Comparison of ENCODE assay signal across 14 cellular contexts in the genomic region with DNA sequence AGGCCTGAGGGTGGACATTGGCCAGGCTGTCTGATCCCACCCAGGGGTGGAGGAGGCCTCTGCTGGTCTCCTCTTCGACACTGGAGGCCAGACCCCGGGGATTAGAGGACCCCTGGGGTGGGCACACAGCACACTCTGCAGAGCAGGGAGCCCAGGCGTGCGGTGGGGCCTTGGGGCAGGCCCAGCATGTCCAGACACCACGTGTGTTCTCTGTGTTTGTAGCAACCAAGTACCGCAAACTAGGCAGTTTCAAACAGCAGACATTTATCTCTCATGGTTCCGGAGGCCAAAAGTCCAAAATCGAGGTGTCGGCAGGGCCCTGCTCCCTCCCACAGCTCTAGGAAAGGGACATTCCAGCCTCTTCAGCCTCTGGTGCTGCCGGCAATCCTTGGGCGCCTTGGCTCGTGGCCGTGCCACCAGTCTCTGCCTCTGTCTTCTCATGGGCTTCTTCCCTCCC. TPM values are rescaled to one million over a fixed set of nuclear protein-coding genes. Genes with fewer than 3 reads are reported as not detected.
A peak's percentile ranks its signal among the peaks of the same experiment; 100 is the strongest.
DNase-seq lines count a peak whose midpoint lies in the region; ATAC-seq, FAIRE-seq and TF ChIP-seq lines count a peak whose summit lies in the region.
"Had no signal": no experiment of that assay in that cellular context is flagged by ENCODE, and none has a peak within 500 bp of the region (broad histone marks: within the 10 kb centered on the region; RNA-seq: fewer than 3 reads in every experiment).

No MANE protein-coding gene starts in this region.

- CTCF ChIA-PET in A549 (lab: Yijun Ruan, JAX) = interaction anchor here (1.0 kb wide), 1 partner anchor 27 kb away, joined by 3 read pairs; no protein-coding TSS in a partner anchor

- intact Hi-C loops in CD14-positive monocyte (cut with micrococcal nuclease) = loop anchor here in 1 of 2 donors (2.0 to 5.0 kb wide), 2 partner anchors 15 to 35 kb away; no protein-coding TSS in a partner anchor
- intact Hi-C loops in natural killer cell (cut with micrococcal nuclease) = no loop called here

- H3K36me3 Mint-ChIP-seq in CD14-positive monocyte = peaks cover 4 to 7% of the 10 kb centered on the region in 2 donors
- no peaks in the 10 kb centered on the region for H3K36me3 Mint-ChIP-seq in activated naive CD8-positive, alpha-beta T cell treated with anti-CD3 and anti-CD28 coated beads, Interleukin-2, amount 50 U/mL, for 24 hours (ENCODE audit: low read depth)
- no peaks in the 10 kb centered on the region for H3K36me3 Mint-ChIP-seq in natural killer cell

- peaks cover 7% of the 10 kb centered on the region; the same call in 1 of the 3 replicates for H3K4me1 ChIP-seq in A549
- H3K4me1 ChIP-seq: prostate gland had no signal

- TF ChIP-seq EP300 in A549 (IDR thresholded peaks at IDR 0.05) = no peak

- H3K4me3 Mint-ChIP-seq in CD14-positive monocyte (peak overlapping the region; percentile 42 to 78), natural killer cell (peak overlapping the region; percentile 63)
- H3K4me3 Mint-ChIP-seq in activated naive CD8-positive, alpha-beta T cell treated with anti-CD3 and anti-CD28 coated beads, Interleukin-2, amount 50 U/mL, for 24 hours = peak overlapping the region; percentile 8

- no peak for TF ChIP-seq POLR2A in A549 (IDR thresholded peaks at IDR 0.05; ENCODE audit: low read length)

- H3K9me3 Mint-ChIP-seq in CD14-positive monocyte = peaks cover 1 to 18% (median 4%) of the 10 kb centered on the region in 7 donors
- H3K9me3 Mint-ChIP-seq in activated naive CD8-positive, alpha-beta T cell treated with anti-CD3 and anti-CD28 coated beads, Interleukin-2, amount 50 U/mL, for 24 hours = no peaks in the 10 kb centered on the region
- no peaks in the 10 kb centered on the region for H3K9me3 Mint-ChIP-seq in natural killer cell

- FAIRE-seq in A549 (lab: Jason Lieb, UNC) = no peak

- 86% methylated on average over 7 of the region's 13 CpGs for WGBS in A549 (ENCODE audit: missing lambda C conversion rate)

- H3K27ac Mint-ChIP-seq in CD14-positive monocyte (no peak overlapping the region), natural killer cell (no peak overlapping the region)
- no peak overlapping the region for H3K27ac Mint-ChIP-seq in activated naive CD8-positive, alpha-beta T cell treated with anti-CD3 and anti-CD28 coated beads, Interleukin-2, amount 50 U/mL, for 24 hours

- H3K9me3 ChIP-seq in A549 = no peaks in the 10 kb centered on the region
- H3K9me3 ChIP-seq: prostate gland, thoracic aorta had no signal

- no peak overlapping the region; a peak in 1 of 6 replicates for H3K27ac ChIP-seq in A549
- H3K27ac ChIP-seq: cardiac muscle cell, prostate gland, thoracic aorta had no signal

- H3K4me2 ChIP-seq in A549 = peak overlapping the region; percentile 96; the same call in 2 of the 3 replicates

- ATAC-seq in A549 (no peak; a peak in 1 of 6 replicates), natural killer cell (no peak), GM19397 (IDR thresholded peaks at IDR 0.05; ENCODE audit: unreplicated experiment) (no peak), HG03342 (IDR thresholded peaks at IDR 0.05; ENCODE audit: unreplicated experiment) (no peak)
- no peak for ATAC-seq in activated naive CD8-positive, alpha-beta T cell treated with anti-CD3 and anti-CD28 coated beads, Interleukin-2, amount 50 U/mL, for 24 hours

- peaks cover 34 to 70% (median 39%) of the 10 kb centered on the region in 3 donors for H3K27me3 Mint-ChIP-seq in CD14-positive monocyte (ENCODE audit: low read depth in 3 of 3)
- H3K27me3 Mint-ChIP-seq in activated naive CD8-positive, alpha-beta T cell treated with anti-CD3 and anti-CD28 coated beads, Interleukin-2, amount 50 U/mL, for 24 hours = peaks cover 35% of the 10 kb centered on the region
- peaks cover 25 to 33% of the 10 kb centered on the region in 2 donors for H3K27me3 Mint-ChIP-seq in natural killer cell (ENCODE audit: low read depth in 2 of 2)

- H3K4me1 Mint-ChIP-seq in CD14-positive monocyte (peaks cover 28% of the 10 kb centered on the region), natural killer cell (peaks cover 0 to 14% of the 10 kb centered on the region in 2 donors)
- H3K4me1 Mint-ChIP-seq in activated naive CD8-positive, alpha-beta T cell treated with anti-CD3 and anti-CD28 coated beads, Interleukin-2, amount 50 U/mL, for 24 hours = peaks cover 5% of the 10 kb centered on the region

- TF ChIP-seq RAD21 in A549 (conservative IDR thresholded peaks at IDR 0.05 in 1 of 2, IDR thresholded peaks at IDR 0.05 in 1 of 2) = no peak

- no peak for TF ChIP-seq CTCF in A549 (IDR thresholded peaks at IDR 0.05)
- no peak for TF ChIP-seq CTCF in CD14-positive monocyte (IDR thresholded peaks at IDR 0.05)
- TF ChIP-seq CTCF in natural killer cell (IDR thresholded peaks at IDR 0.05) = no peak

- H3K4me3 ChIP-seq in A549 = no peak overlapping the region
- H3K4me3 ChIP-seq: cardiac muscle cell, thoracic aorta had no signal

- POLR2A ChIA-PET in A549 (lab: Yijun Ruan, JAX) = no interaction called here

- DNase-seq in A549 (ENCODE audit: low read depth in 1 of 2, low spot score in 1 of 2) (no peak), CD14-positive monocyte (ENCODE audit: low spot score) (no peak), natural killer cell (no peak), NOMO-1 treated with DMSO at 0.1 percent for 48 hours (lab: John Stamatoyannopoulos, UW; ENCODE audit: unreplicated experiment) (no peak)
- DNase-seq in activated naive CD8-positive, alpha-beta T cell treated with anti-CD3 and anti-CD28 coated beads, Interleukin-2, amount 50 U/mL, for 24 hours = no peak
- DNase-seq: activated CD4-positive, alpha-beta T cell treated with anti-CD3 and anti-CD28 coated beads for 4 hours; foreskin melanocyte; NCI-H187 treated with DMSO at 0.1 percent for 48 hours; NCI-H69 had no signal

TF ChIP-seq in A549, 52 proteins besides CTCF, POLR2A, EP300 and RAD21 (continues in another document):
- TF ChIP-seq, protein P1, sequence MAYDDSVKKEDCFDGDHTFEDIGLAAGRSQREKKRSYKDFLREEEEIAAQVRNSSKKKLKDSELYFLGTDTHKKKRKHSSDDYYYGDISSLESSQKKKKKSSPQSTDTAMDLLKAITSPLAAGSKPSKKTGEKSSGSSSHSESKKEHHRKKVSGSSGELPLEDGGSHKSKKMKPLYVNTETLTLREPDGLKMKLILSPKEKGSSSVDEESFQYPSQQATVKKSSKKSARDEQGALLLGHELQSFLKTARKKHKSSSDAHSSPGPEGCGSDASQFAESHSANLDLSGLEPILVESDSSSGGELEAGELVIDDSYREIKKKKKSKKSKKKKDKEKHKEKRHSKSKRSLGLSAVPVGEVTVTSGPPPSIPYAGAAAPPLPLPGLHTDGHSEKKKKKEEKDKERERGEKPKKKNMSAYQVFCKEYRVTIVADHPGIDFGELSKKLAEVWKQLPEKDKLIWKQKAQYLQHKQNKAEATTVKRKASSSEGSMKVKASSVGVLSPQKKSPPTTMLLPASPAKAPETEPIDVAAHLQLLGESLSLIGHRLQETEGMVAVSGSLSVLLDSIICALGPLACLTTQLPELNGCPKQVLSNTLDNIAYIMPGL (CRISPR knock-in tag; IDR thresholded peaks at IDR 0.05; ENCODE audit: borderline replicate concordance) = no peak
- no peak for TF ChIP-seq HOXA7 (CRISPR knock-in tag; IDR thresholded peaks at IDR 0.05)
- TF ChIP-seq NR3C1 (IDR thresholded peaks at IDR 0.05) = no peak
- TF ChIP-seq SREBF2 (IDR thresholded peaks at IDR 0.05) = no peak
- TF ChIP-seq, protein P2, sequence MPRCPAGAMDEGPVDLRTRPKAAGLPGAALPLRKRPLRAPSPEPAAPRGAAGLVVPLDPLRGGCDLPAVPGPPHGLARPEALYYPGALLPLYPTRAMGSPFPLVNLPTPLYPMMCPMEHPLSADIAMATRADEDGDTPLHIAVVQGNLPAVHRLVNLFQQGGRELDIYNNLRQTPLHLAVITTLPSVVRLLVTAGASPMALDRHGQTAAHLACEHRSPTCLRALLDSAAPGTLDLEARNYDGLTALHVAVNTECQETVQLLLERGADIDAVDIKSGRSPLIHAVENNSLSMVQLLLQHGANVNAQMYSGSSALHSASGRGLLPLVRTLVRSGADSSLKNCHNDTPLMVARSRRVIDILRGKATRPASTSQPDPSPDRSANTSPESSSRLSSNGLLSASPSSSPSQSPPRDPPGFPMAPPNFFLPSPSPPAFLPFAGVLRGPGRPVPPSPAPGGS (IDR thresholded peaks at IDR 0.05) = no peak
- no peak for TF ChIP-seq MAZ (IDR thresholded peaks at IDR 0.05; ENCODE audit: borderline replicate concordance, low read depth, low read length)
- no peak for TF ChIP-seq ZSCAN20 (CRISPR knock-in tag; IDR thresholded peaks at IDR 0.05)
- TF ChIP-seq, protein P3, sequence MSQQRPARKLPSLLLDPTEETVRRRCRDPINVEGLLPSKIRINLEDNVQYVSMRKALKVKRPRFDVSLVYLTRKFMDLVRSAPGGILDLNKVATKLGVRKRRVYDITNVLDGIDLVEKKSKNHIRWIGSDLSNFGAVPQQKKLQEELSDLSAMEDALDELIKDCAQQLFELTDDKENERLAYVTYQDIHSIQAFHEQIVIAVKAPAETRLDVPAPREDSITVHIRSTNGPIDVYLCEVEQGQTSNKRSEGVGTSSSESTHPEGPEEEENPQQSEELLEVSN (IDR thresholded peaks at IDR 0.05; ENCODE audit: borderline replicate concordance, low read depth) = no peak
- no peak for TF ChIP-seq CHD2 (IDR thresholded peaks at IDR 0.05; ENCODE audit: low read length, partially characterized antibody)

RNA-seq across cellular contexts. Expression of a gene that starts 1.5 kb away (rescaled TPM):
- polyA plus RNA-seq in A549 (2011; rRNA removed) (1.5 and 1.6 TPM in 2 replicates), A549 (2017; fragmentation: RNase III; extraction: RNeasy Plus Mini Kit Qiagen cat#74134 plus additional on column Dnase treatment) (3.9 to 4.4 TPM (median 4.3 TPM) in 3 replicates), CD14-positive monocyte (under 1 TPM in 1 of 2 donors, not detected in 1; 0.05 TPM)
- 4.9 and 6.5 TPM in 2 replicates for polyA plus RNA-seq in A549 (2012; cell fraction: cytosol; rRNA removed)
- polyA plus RNA-seq in A549 (2012; cell fraction: nucleus; rRNA removed) = 13.2 and 16.9 TPM in 2 replicates
- polyA minus RNA-seq in A549 (2011; rRNA and poly(A)+ RNA removed) = 0.33 and 1.4 TPM in 2 replicates
- total RNA-seq in natural killer cell = 1 to 10 TPM in 1 of 3 donors, under 1 TPM in 2; 0.16 to 3.4 (median 0.27) TPM

RNA-seq across cellular contexts. Expression of a gene that starts 13.7 kb away (rescaled TPM):
- polyA plus RNA-seq in A549 (2011; rRNA removed) (13.4 and 14.8 TPM in 2 replicates), A549 (2017; fragmentation: RNase III; extraction: RNeasy Plus Mini Kit Qiagen cat#74134 plus additional on column Dnase treatment) (28.2 to 30.9 TPM (median 30.4 TPM) in 3 replicates), CD14-positive monocyte (10 to 100 TPM; 34.5 to 39.3 TPM)
- polyA plus RNA-seq in A549 (2012; cell fraction: cytosol; rRNA removed) = 72.4 and 81.9 TPM in 2 replicates
- polyA plus RNA-seq in A549 (2012; cell fraction: nucleus; rRNA removed) = 220 and 320 TPM in 2 replicates
- polyA minus RNA-seq in A549 (2011; rRNA and poly(A)+ RNA removed) = 6.0 and 16.5 TPM in 2 replicates
- 100 to 1,000 TPM; 129 to 138 (median 132) TPM for total RNA-seq in natural killer cell

RNA-seq across cellular contexts. Expression of a gene that starts 28.8 kb away (rescaled TPM):
- polyA plus RNA-seq in A549 (2011; rRNA removed) (7.8 and 8.1 TPM in 2 replicates), A549 (2017; fragmentation: RNase III; extraction: RNeasy Plus Mini Kit Qiagen cat#74134 plus additional on column Dnase treatment) (11.3 to 14.7 TPM (median 13.7 TPM) in 3 replicates), CD14-positive monocyte (1 to 10 TPM; 2.7 to 8.7 TPM)
- polyA plus RNA-seq in A549 (2012; cell fraction: cytosol; rRNA removed) = 25.8 and 31.2 TPM in 2 replicates
- 128 and 152 TPM in 2 replicates for polyA plus RNA-seq in A549 (2012; cell fraction: nucleus; rRNA removed)
- polyA minus RNA-seq in A549 (2011; rRNA and poly(A)+ RNA removed) = 4.0 and 7.8 TPM in 2 replicates
- 10 to 100 TPM; 37.3 to 45.2 (median 37.6) TPM for total RNA-seq in natural killer cell

Comparison
In these comparisons a context has a peak if more than half of its experiments do, and no peak if none do; other contexts are left out.
1. H3K4me3 Mint-ChIP-seq: peak in every context shown above with its lines; median percentile 63 in natural killer cell; 60 in CD14-positive monocyte; 8 in activated naive CD8-positive, alpha-beta T cell treated with anti-CD3 and anti-CD28 coated beads, Interleukin-2, amount 50 U/mL, for 24 hours.